ENCODE assay signal across 19 cellular contexts in genomic region chr14:91126761-91127160, GRCh38. TPM values are rescaled to one million over a fixed set of nuclear protein-coding genes. Genes with fewer than 3 reads are reported as not detected.
DNase-seq lines count a peak whose midpoint lies in the region; ATAC-seq and TF ChIP-seq lines count a peak whose summit lies in the region.
"Had no signal": no experiment of that assay in that cellular context is flagged by ENCODE, and none has a peak within 500 bp of the region (broad histone marks: within the 10 kb centered on the region; RNA-seq: fewer than 3 reads in every experiment).

No MANE protein-coding gene starts in this region.

- peaks cover 30% of the 10 kb centered on the region for H3K4me1 Mint-ChIP-seq in stimulated activated effector memory CD8-positive, alpha-beta T cell treated with anti-CD3 and anti-CD28 coated beads, Interleukin-12 subunit alpha, Interleukin-12 subunit beta, amount 100 ng/mL, for 72 hours

- no peaks in the 10 kb centered on the region for H3K9me2 ChIP-seq in hepatocyte (replicated peaks; ENCODE audit: insufficient read depth)

- H3K27me3 ChIP-seq in dorsolateral prefrontal cortex (no peaks in the 10 kb centered on the region), hepatocyte (no peaks in the 10 kb centered on the region), uterus (no peaks in the 10 kb centered on the region)

- DNase-seq in M059J (ENCODE audit: low read depth) (peak; percentile 50), dorsolateral prefrontal cortex (no peak), hepatocyte (ENCODE audit: low spot score) (no peak), uterus (no peak), NCI-H510A treated with DMSO at 0.1 percent for 48 hours (lab: John Stamatoyannopoulos, UW) (no peak), NCI-H2196 treated with DMSO at 0.1 percent for 48 hours (lab: John Stamatoyannopoulos, UW; ENCODE audit: unreplicated experiment) (no peak)
- no peak for DNase-seq in stimulated activated effector memory CD8-positive, alpha-beta T cell treated with anti-CD3 and anti-CD28 coated beads, Interleukin-12 subunit alpha, Interleukin-12 subunit beta, amount 100 ng/mL, for 72 hours (ENCODE audit: low spot score in 2 of 2)
- no peak for DNase-seq in activated CD4-positive, CD25-positive, alpha-beta regulatory T cell (lab: John Stamatoyannopoulos, UW)
- DNase-seq: activated CD4-positive, alpha-beta T cell treated with anti-CD3 and anti-CD28 coated beads for 4 hours; CD8-positive, alpha-beta memory T cell; DND-41; erythroblast; immature natural killer cell; MV-4-11; NCI-H187; NCI-H226 had no signal

- no peak overlapping the region for H3K4me3 Mint-ChIP-seq in stimulated activated effector memory CD8-positive, alpha-beta T cell treated with anti-CD3 and anti-CD28 coated beads, Interleukin-12 subunit alpha, Interleukin-12 subunit beta, amount 100 ng/mL, for 72 hours
- H3K4me3 Mint-ChIP-seq: activated T-helper 17 cell treated with anti-CD3 and anti-CD28 coated beads, Interleukin-2, amount 50 U/mL, for 72 hours; brain; CD8-positive, alpha-beta memory T cell; immature natural killer cell had no signal

- H3K9me3 ChIP-seq in hepatocyte (ENCODE audit: low read depth) (no peaks in the 10 kb centered on the region), uterus (no peaks in the 10 kb centered on the region)

- TF ChIP-seq POLR2A in uterus (IDR thresholded peaks at IDR 0.05), result no peak

- H3K4me1 ChIP-seq in hepatocyte (ENCODE audit: insufficient read depth) (peaks cover 21% of the 10 kb centered on the region), uterus (no peaks in the 10 kb centered on the region)

- no peaks in the 10 kb centered on the region for H3K9me3 Mint-ChIP-seq in stimulated activated effector memory CD8-positive, alpha-beta T cell treated with anti-CD3 and anti-CD28 coated beads, Interleukin-12 subunit alpha, Interleukin-12 subunit beta, amount 100 ng/mL, for 72 hours
- H3K9me3 Mint-ChIP-seq: activated T-helper 17 cell treated with anti-CD3 and anti-CD28 coated beads, Interleukin-2, amount 50 U/mL, for 72 hours; CD8-positive, alpha-beta memory T cell; immature natural killer cell had no signal

- H3K4me3 ChIP-seq in dorsolateral prefrontal cortex (no peak overlapping the region), hepatocyte (no peak overlapping the region), uterus (no peak overlapping the region)

- H2AFZ ChIP-seq in hepatocyte, result no peak overlapping the region

- H4K20me1 ChIP-seq in hepatocyte (ENCODE audit: insufficient read depth, poor library complexity, severe bottlenecking), result no peaks in the 10 kb centered on the region

- H3K27ac Mint-ChIP-seq in stimulated activated effector memory CD8-positive, alpha-beta T cell treated with anti-CD3 and anti-CD28 coated beads, Interleukin-12 subunit alpha, Interleukin-12 subunit beta, amount 100 ng/mL, for 72 hours, result peak overlapping the region; percentile 85
- H3K27ac Mint-ChIP-seq: activated T-helper 17 cell treated with anti-CD3 and anti-CD28 coated beads, Interleukin-2, amount 50 U/mL, for 72 hours; brain had no signal

- H3K36me3 Mint-ChIP-seq in stimulated activated effector memory CD8-positive, alpha-beta T cell treated with anti-CD3 and anti-CD28 coated beads, Interleukin-12 subunit alpha, Interleukin-12 subunit beta, amount 100 ng/mL, for 72 hours, result peaks cover 69% of the 10 kb centered on the region

- H3K4me2 ChIP-seq in hepatocyte, result no peak overlapping the region

- 94% methylated on average over 2 of the region's 2 CpGs for WGBS in hepatocyte (ENCODE audit: low lambda C conversion rate, missing lambda C conversion rate)

- intact Hi-C loops in dorsolateral prefrontal cortex (cut with DNase I) (no loop called here), uterus (cut with DNase I; ENCODE audit: low total_unique reads) (no loop called here)

- H3K36me3 ChIP-seq in hepatocyte (replicated peaks; ENCODE audit: insufficient read depth, low read depth) (no peaks in the 10 kb centered on the region), uterus (no peaks in the 10 kb centered on the region)

- TF ChIP-seq CTCF in dorsolateral prefrontal cortex (IDR thresholded peaks at IDR 0.05 in 54 of 56, conservative IDR thresholded peaks at IDR 0.05 in 2 of 56; ENCODE audit: low read depth in 1 of 56, partially characterized antibody in 56 of 56) (no peak), hepatocyte (IDR thresholded peaks at IDR 0.05; ENCODE audit: poor library complexity) (no peak), uterus (IDR thresholded peaks at IDR 0.05) (no peak)

- H3K79me2 ChIP-seq in hepatocyte, result peaks cover 21% of the 10 kb centered on the region

- ATAC-seq in stimulated activated effector memory CD8-positive, alpha-beta T cell treated with anti-CD3 and anti-CD28 coated beads, Interleukin-12 subunit alpha, Interleukin-12 subunit beta, amount 100 ng/mL, for 72 hours, result no peak
- ATAC-seq: activated T-helper 17 cell treated with anti-CD3 and anti-CD28 coated beads, Interleukin-2, amount 50 U/mL, for 72 hours; Panc1 had no signal

- peak overlapping the region in 50 of 59 donors; percentile 37 to 89 (median 78) for H3K27ac ChIP-seq in dorsolateral prefrontal cortex
- H3K27ac ChIP-seq in hepatocyte, result peak overlapping the region; percentile 52
- H3K27ac ChIP-seq in uterus, result no peak overlapping the region

RNA-seq across cellular contexts. Expression of gene DGLUCY, which starts 12.9 kb away (rescaled TPM):
- total RNA-seq in M059J (2014; rRNA removed; shearing (Covaris generic)), result 15.7 and 19.9 TPM in 2 replicates
- total RNA-seq in dorsolateral prefrontal cortex (100 to 1,000 TPM in 58 of 120 experiments, 10 to 100 TPM in 62; 70.3 to 143 (median 98.7) TPM), hepatocyte (41.0 and 51.3 TPM in 2 replicates), uterus (10 to 100 TPM; 14.7 to 81.5 (median 61.6) TPM)
- polyA plus RNA-seq in hepatocyte, result 34.3 and 44.8 TPM in 2 replicates

Comparison
In these comparisons a context has a peak if more than half of its experiments do, and no peak if none do; other contexts are left out.
1. H3K27ac ChIP-seq: peak in dorsolateral prefrontal cortex (50 of 59) and hepatocyte (single experiment); none in uterus (0 of 2).